In genomic region chr20:36873498-36874189, GRCh38 we compare ENCODE assay signal across 1 cellular context.
A peak's percentile ranks its signal among the peaks of the same experiment; 100 is the strongest.
TF ChIP-seq lines count a peak whose summit lies in the region.

No MANE protein-coding gene starts in this region.

TF ChIP-seq in K562, 482 proteins besides CTCF, POLR2A, EP300 and RAD21 (continued from another document and continues in another):
- no peak for TF ChIP-seq POLR3G (IDR thresholded peaks at IDR 0.05; ENCODE audit: extremely low read depth, insufficient read length, insufficient replicate concordance)
- TF ChIP-seq MAFF (IDR thresholded peaks at IDR 0.05; ENCODE audit: low read length): no peak
- TF ChIP-seq SMARCA4 (IDR thresholded peaks at IDR 0.05): peak; percentile 19; the same call in 1 of the 2 replicates
- no peak for TF ChIP-seq BRF1 (IDR thresholded peaks at IDR 0.05; ENCODE audit: borderline replicate concordance, extremely low read depth, insufficient read length)
- TF ChIP-seq GATAD2A (IDR thresholded peaks at IDR 0.05): no peak
- 0 out of 2 replicates have a peak, but pooled peaks have one; percentile 20 for TF ChIP-seq HDAC2 (IDR thresholded peaks at IDR 0.05)
- TF ChIP-seq BCOR (IDR thresholded peaks at IDR 0.05): peak; percentile 76; the same call in 1 of the 2 replicates
- TF ChIP-seq ARID1B (IDR thresholded peaks at IDR 0.05): peak; percentile 50
- TF ChIP-seq ETV6 (IDR thresholded peaks at IDR 0.05; ENCODE audit: borderline replicate concordance in 1 of 2, low read depth in 2 of 2, low read length in 1 of 2): no peak
- no peak for TF ChIP-seq ETV6 (CRISPR knock-in tag; IDR thresholded peaks at IDR 0.05; ENCODE audit: borderline replicate concordance)
- TF ChIP-seq SMARCC2 (IDR thresholded peaks at IDR 0.05; ENCODE audit: low read depth): peak; percentile 31; the same call in 1 of the 2 replicates
- TF ChIP-seq SREBF1 (IDR thresholded peaks at IDR 0.05; ENCODE audit: borderline replicate concordance, low read depth, low read length): no peak
- no peak for TF ChIP-seq ZNF740 (CRISPR knock-in tag; IDR thresholded peaks at IDR 0.05)
- TF ChIP-seq ZNF740 (tag; IDR thresholded peaks at IDR 0.05): no peak
- no peak for TF ChIP-seq CBX2 (IDR thresholded peaks at IDR 0.05; ENCODE audit: insufficient read depth, low read length, poor library complexity, severe bottlenecking)
- TF ChIP-seq BCLAF1 (IDR thresholded peaks at IDR 0.05; ENCODE audit: borderline replicate concordance in 1 of 2, control insufficient read depth in 1 of 2, low read depth in 2 of 2, low read length in 1 of 2): no peak
- 0 out of 4 replicates have a peak, but pooled peaks of 1 of the 2 experiments have one; percentile 63 for TF ChIP-seq ZNF318 (IDR thresholded peaks at IDR 0.05; ENCODE audit: borderline replicate concordance in 1 of 2, low read depth in 1 of 2)
- TF ChIP-seq NR2C1 (IDR thresholded peaks at IDR 0.05): no peak
- 0 out of 2 replicates have a peak, but pooled peaks have one; percentile 49 for TF ChIP-seq NR2C1 (tag; IDR thresholded peaks at IDR 0.05)
- TF ChIP-seq RBM25 (IDR thresholded peaks at IDR 0.05; ENCODE audit: low read depth, low read length, severe bottlenecking): peak; percentile 70
- TF ChIP-seq ZNF175 (CRISPR knock-in tag; IDR thresholded peaks at IDR 0.05; ENCODE audit: low read depth): 0 out of 2 replicates have a peak, but pooled peaks have one; percentile 34
- no peak for TF ChIP-seq CHD4 (IDR thresholded peaks at IDR 0.05; ENCODE audit: insufficient read depth, insufficient replicate concordance, low read depth, low read length, poor library complexity, severe bottlenecking)
- peak; percentile 70 for TF ChIP-seq ZFP36 (IDR thresholded peaks at IDR 0.05; ENCODE audit: low read depth, low read length, partially characterized antibody)
- TF ChIP-seq GABPB1 (CRISPR knock-in tag; IDR thresholded peaks at IDR 0.05): peak; percentile 46
- TF ChIP-seq ZNF644 (tag; IDR thresholded peaks at IDR 0.05; ENCODE audit: low read depth): 0 out of 2 replicates have a peak, but pooled peaks have one; percentile 54
- no peak for TF ChIP-seq ZNF436 (CRISPR knock-in tag; IDR thresholded peaks at IDR 0.05)
- TF ChIP-seq MTA3 (IDR thresholded peaks at IDR 0.05; ENCODE audit: borderline replicate concordance): peak; percentile 34; the same call in 1 of the 2 replicates
- TF ChIP-seq SOX6 (IDR thresholded peaks at IDR 0.05): peak; percentile 72; the same call in 1 of the 2 replicates
- TF ChIP-seq SRF (CRISPR knock-in tag; IDR thresholded peaks at IDR 0.05): 0 out of 4 replicates have a peak, but pooled peaks of 1 of the 2 experiments have one; percentile 21
- 0 out of 2 replicates have a peak, but pooled peaks have one; percentile 8 for TF ChIP-seq TEAD4 (IDR thresholded peaks at IDR 0.05; ENCODE audit: low read length)
- TF ChIP-seq TEAD4 (CRISPR knock-in tag; IDR thresholded peaks at IDR 0.05; ENCODE audit: borderline replicate concordance): no peak
- TF ChIP-seq, protein P1, sequence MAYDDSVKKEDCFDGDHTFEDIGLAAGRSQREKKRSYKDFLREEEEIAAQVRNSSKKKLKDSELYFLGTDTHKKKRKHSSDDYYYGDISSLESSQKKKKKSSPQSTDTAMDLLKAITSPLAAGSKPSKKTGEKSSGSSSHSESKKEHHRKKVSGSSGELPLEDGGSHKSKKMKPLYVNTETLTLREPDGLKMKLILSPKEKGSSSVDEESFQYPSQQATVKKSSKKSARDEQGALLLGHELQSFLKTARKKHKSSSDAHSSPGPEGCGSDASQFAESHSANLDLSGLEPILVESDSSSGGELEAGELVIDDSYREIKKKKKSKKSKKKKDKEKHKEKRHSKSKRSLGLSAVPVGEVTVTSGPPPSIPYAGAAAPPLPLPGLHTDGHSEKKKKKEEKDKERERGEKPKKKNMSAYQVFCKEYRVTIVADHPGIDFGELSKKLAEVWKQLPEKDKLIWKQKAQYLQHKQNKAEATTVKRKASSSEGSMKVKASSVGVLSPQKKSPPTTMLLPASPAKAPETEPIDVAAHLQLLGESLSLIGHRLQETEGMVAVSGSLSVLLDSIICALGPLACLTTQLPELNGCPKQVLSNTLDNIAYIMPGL (CRISPR knock-in tag; IDR thresholded peaks at IDR 0.05): no peak
- TF ChIP-seq SAFB2 (IDR thresholded peaks at IDR 0.05; ENCODE audit: borderline replicate concordance, low read depth, low read length, severe bottlenecking): no peak
- TF ChIP-seq, protein P2, sequence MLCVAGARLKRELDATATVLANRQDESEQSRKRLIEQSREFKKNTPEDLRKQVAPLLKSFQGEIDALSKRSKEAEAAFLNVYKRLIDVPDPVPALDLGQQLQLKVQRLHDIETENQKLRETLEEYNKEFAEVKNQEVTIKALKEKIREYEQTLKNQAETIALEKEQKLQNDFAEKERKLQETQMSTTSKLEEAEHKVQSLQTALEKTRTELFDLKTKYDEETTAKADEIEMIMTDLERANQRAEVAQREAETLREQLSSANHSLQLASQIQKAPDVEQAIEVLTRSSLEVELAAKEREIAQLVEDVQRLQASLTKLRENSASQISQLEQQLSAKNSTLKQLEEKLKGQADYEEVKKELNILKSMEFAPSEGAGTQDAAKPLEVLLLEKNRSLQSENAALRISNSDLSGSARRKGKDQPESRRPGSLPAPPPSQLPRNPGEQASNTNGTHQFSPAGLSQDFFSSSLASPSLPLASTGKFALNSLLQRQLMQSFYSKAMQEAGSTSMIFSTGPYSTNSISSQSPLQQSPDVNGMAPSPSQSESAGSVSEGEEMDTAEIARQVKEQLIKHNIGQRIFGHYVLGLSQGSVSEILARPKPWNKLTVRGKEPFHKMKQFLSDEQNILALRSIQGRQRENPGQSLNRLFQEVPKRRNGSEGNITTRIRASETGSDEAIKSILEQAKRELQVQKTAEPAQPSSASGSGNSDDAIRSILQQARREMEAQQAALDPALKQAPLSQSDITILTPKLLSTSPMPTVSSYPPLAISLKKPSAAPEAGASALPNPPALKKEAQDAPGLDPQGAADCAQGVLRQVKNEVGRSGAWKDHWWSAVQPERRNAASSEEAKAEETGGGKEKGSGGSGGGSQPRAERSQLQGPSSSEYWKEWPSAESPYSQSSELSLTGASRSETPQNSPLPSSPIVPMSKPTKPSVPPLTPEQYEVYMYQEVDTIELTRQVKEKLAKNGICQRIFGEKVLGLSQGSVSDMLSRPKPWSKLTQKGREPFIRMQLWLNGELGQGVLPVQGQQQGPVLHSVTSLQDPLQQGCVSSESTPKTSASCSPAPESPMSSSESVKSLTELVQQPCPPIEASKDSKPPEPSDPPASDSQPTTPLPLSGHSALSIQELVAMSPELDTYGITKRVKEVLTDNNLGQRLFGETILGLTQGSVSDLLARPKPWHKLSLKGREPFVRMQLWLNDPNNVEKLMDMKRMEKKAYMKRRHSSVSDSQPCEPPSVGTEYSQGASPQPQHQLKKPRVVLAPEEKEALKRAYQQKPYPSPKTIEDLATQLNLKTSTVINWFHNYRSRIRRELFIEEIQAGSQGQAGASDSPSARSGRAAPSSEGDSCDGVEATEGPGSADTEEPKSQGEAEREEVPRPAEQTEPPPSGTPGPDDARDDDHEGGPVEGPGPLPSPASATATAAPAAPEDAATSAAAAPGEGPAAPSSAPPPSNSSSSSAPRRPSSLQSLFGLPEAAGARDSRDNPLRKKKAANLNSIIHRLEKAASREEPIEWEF (CRISPR knock-in tag; IDR thresholded peaks at IDR 0.05): no peak
- no peak for TF ChIP-seq CAMTA2 (CRISPR knock-in tag; conservative IDR thresholded peaks at IDR 0.05)
- no peak for TF ChIP-seq OTX1 (CRISPR knock-in tag; IDR thresholded peaks at IDR 0.05)
- TF ChIP-seq MEIS2 (IDR thresholded peaks at IDR 0.05; ENCODE audit: partially characterized antibody): peak; percentile 64
- TF ChIP-seq EGR1 (conservative IDR thresholded peaks at IDR 0.05): no peak
- peak; percentile 59; the same call in 1 of the 2 replicates for TF ChIP-seq JUND (IDR thresholded peaks at IDR 0.05; ENCODE audit: borderline replicate concordance, low read depth, low read length)
- TF ChIP-seq JUND (tag; IDR thresholded peaks at IDR 0.05; ENCODE audit: borderline replicate concordance, low read depth, low read length): no peak; the same call in 1 of the 3 replicates
- peak; percentile 36; the same call in 1 of the 2 replicates for TF ChIP-seq ZEB2 (IDR thresholded peaks at IDR 0.05)
- no peak for TF ChIP-seq PHF20 (IDR thresholded peaks at IDR 0.05; ENCODE audit: partially characterized antibody)
